ENCODE assay signal across 1 cellular context in the genomic region with DNA sequence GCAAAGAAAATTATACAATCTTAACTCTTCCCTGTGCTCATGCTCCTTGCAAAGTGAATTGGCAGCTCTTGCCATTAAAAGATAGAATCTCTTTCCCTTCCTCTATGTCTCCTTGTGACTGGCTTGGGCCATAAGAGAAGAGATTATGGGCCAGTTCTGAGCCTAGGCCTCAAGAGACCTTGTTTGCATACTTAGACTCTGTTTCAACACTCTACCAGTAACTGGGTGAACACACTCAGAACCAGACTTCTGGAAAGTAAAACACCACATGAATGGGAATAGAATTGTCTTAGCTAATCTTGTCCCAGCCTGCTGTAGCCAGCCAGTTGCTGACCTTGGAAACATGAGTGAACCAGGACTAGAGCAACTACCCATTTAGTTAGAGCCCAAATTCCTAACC.
TF ChIP-seq lines count a peak whose summit lies in the region.

No MANE protein-coding gene starts in this region.

TF ChIP-seq in K562, 482 proteins besides CTCF, POLR2A, EP300 and RAD21:
- TF ChIP-seq SRSF3 (IDR thresholded peaks at IDR 0.05; ENCODE audit: insufficient read depth, low read length): no peak
- TF ChIP-seq, protein P1, sequence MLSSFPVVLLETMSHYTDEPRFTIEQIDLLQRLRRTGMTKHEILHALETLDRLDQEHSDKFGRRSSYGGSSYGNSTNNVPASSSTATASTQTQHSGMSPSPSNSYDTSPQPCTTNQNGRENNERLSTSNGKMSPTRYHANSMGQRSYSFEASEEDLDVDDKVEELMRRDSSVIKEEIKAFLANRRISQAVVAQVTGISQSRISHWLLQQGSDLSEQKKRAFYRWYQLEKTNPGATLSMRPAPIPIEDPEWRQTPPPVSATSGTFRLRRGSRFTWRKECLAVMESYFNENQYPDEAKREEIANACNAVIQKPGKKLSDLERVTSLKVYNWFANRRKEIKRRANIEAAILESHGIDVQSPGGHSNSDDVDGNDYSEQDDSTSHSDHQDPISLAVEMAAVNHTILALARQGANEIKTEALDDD (IDR thresholded peaks at IDR 0.05): peak; percentile 41
- TF ChIP-seq, protein P2, sequence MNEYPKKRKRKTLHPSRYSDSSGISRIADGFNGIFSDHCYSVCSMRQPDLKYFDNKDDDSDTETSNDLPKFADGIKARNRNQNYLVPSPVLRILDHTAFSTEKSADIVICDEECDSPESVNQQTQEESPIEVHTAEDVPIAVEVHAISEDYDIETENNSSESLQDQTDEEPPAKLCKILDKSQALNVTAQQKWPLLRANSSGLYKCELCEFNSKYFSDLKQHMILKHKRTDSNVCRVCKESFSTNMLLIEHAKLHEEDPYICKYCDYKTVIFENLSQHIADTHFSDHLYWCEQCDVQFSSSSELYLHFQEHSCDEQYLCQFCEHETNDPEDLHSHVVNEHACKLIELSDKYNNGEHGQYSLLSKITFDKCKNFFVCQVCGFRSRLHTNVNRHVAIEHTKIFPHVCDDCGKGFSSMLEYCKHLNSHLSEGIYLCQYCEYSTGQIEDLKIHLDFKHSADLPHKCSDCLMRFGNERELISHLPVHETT (CRISPR knock-in tag; conservative IDR thresholded peaks at IDR 0.05 in 1 of 2, IDR thresholded peaks at IDR 0.05 in 1 of 2): 0 out of 4 replicates have a peak, but pooled peaks of 1 of the 2 experiments have one; percentile 27
- TF ChIP-seq, protein P3, sequence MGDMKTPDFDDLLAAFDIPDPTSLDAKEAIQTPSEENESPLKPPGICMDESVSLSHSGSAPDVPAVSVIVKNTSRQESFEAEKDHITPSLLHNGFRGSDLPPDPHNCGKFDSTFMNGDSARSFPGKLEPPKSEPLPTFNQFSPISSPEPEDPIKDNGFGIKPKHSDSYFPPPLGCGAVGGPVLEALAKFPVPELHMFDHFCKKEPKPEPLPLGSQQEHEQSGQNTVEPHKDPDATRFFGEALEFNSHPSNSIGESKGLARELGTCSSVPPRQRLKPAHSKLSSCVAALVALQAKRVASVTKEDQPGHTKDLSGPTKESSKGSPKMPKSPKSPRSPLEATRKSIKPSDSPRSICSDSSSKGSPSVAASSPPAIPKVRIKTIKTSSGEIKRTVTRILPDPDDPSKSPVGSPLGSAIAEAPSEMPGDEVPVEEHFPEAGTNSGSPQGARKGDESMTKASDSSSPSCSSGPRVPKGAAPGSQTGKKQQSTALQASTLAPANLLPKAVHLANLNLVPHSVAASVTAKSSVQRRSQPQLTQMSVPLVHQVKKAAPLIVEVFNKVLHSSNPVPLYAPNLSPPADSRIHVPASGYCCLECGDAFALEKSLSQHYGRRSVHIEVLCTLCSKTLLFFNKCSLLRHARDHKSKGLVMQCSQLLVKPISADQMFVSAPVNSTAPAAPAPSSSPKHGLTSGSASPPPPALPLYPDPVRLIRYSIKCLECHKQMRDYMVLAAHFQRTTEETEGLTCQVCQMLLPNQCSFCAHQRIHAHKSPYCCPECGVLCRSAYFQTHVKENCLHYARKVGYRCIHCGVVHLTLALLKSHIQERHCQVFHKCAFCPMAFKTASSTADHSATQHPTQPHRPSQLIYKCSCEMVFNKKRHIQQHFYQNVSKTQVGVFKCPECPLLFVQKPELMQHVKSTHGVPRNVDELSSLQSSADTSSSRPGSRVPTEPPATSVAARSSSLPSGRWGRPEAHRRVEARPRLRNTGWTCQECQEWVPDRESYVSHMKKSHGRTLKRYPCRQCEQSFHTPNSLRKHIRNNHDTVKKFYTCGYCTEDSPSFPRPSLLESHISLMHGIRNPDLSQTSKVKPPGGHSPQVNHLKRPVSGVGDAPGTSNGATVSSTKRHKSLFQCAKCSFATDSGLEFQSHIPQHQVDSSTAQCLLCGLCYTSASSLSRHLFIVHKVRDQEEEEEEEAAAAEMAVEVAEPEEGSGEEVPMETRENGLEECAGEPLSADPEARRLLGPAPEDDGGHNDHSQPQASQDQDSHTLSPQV (IDR thresholded peaks at IDR 0.05): 0 out of 2 replicates have a peak, but pooled peaks have one; percentile 36
